In genomic region chr3:69410301-69410700, GRCh38 we compare ENCODE assay signal across 8 cellular contexts. TPM values are rescaled to one million over a fixed set of nuclear protein-coding genes. Genes with fewer than 3 reads are reported as not detected.
DNase-seq lines count a peak whose midpoint lies in the region; ATAC-seq and TF ChIP-seq lines count a peak whose summit lies in the region.

No MANE protein-coding gene starts in this region.

- H3K27me3 Mint-ChIP-seq in CD4-positive, alpha-beta T cell: no peaks in the 10 kb centered on the region
- H3K27me3 Mint-ChIP-seq in nephron progenitor cell (ENCODE audit: low read depth, poor library complexity): peaks cover 12% of the 10 kb centered on the region

- no peaks in the 10 kb centered on the region for H3K9me3 Mint-ChIP-seq in CD4-positive, alpha-beta T cell
- H3K9me3 Mint-ChIP-seq in nephron progenitor cell: peaks cover 8% of the 10 kb centered on the region

- no peak overlapping the region for H3K4me3 ChIP-seq in OCI-LY1 (ENCODE audit: low read depth, low read length, poor library complexity, severe bottlenecking)

- CTCF ChIA-PET in CD4-positive, alpha-beta T cell (lab: Charles Lee): interaction anchor here (1.0 to 2.7 kb wide), 4 partner anchors 12 to 249 kb away, joined by 3 to 20 read pairs (median 3); no protein-coding TSS in a partner anchor

- no peak overlapping the region; the same call in 1 of the 2 replicates for H3K4me2 ChIP-seq in OCI-LY1 (ENCODE audit: low read length)

- H3F3A ChIP-seq in OCI-LY1 (ENCODE audit: insufficient read depth, low read length): no peaks in the 10 kb centered on the region

- no peaks in the 10 kb centered on the region for H4K20me1 ChIP-seq in OCI-LY1 (ENCODE audit: insufficient read depth, low read length)

- H3K79me2 ChIP-seq in OCI-LY1 (ENCODE audit: insufficient read depth, low read length): no peaks in the 10 kb centered on the region

- H3K4me1 ChIP-seq in OCI-LY1 (ENCODE audit: insufficient read depth, low read length, severe bottlenecking): peaks cover 8% of the 10 kb centered on the region

- H3K4me1 Mint-ChIP-seq in CD4-positive, alpha-beta T cell (ENCODE audit: low read depth): peaks cover 5% of the 10 kb centered on the region
- no peaks in the 10 kb centered on the region for H3K4me1 Mint-ChIP-seq in nephron progenitor cell

- ATAC-seq in CD4-positive, alpha-beta T cell (ENCODE audit: poor library complexity): peak; percentile 82
- ATAC-seq in GM19043 (IDR thresholded peaks at IDR 0.05; ENCODE audit: low read depth, unreplicated experiment) (peak; percentile 97), HG03280 (IDR thresholded peaks at IDR 0.05; ENCODE audit: unreplicated experiment) (peak; percentile 96), esophagus mucosa (peak; percentile 90)

- H3K36me3 Mint-ChIP-seq in CD4-positive, alpha-beta T cell (ENCODE audit: low read depth): no peaks in the 10 kb centered on the region
- H3K36me3 Mint-ChIP-seq in nephron progenitor cell (ENCODE audit: low read depth): no peaks in the 10 kb centered on the region

- no peaks in the 10 kb centered on the region for H3K27me3 ChIP-seq in CD4-positive, alpha-beta T cell (ENCODE audit: control insufficient read depth, insufficient read depth, low read length)
- no peaks in the 10 kb centered on the region for H3K27me3 ChIP-seq in OCI-LY1 (ENCODE audit: insufficient read depth, low read length)

- TF ChIP-seq CTCF in CD4-positive, alpha-beta T cell (IDR thresholded peaks at IDR 0.05): peak; percentile 87
- TF ChIP-seq CTCF in OCI-LY1 (IDR thresholded peaks at IDR 0.05; ENCODE audit: low read length) (peak; percentile 82), nephron progenitor cell (IDR thresholded peaks at IDR 0.05) (peak; percentile 83)

- peak; percentile 19 to 59 (median 42) for DNase-seq in CD4-positive, alpha-beta T cell
- peak; percentile 72 for DNase-seq in activated CD8-positive, alpha-beta memory T cell treated with anti-CD3 and anti-CD28 coated beads, Interleukin-2, amount 50 U/mL, for 48 hours
- DNase-seq in nephron progenitor cell (peak; percentile 72), superior temporal gyrus (ENCODE audit: extremely low spot score) (peak; percentile 94)

- H3K36me3 ChIP-seq in OCI-LY1 (ENCODE audit: insufficient read depth, low read length): no peaks in the 10 kb centered on the region

- no peak overlapping the region for H3K9ac ChIP-seq in OCI-LY1 (ENCODE audit: low read length)

- peak overlapping the region; percentile 82; the same call in 1 of the 2 replicates for H2AFZ ChIP-seq in OCI-LY1 (ENCODE audit: low read length)

- intact Hi-C loops in CD4-positive, alpha-beta T cell (cut with DNase I, micrococcal nuclease): loop anchor here (1.0 to 2.0 kb wide), 2 partner anchors 248 to 249 kb away; no protein-coding TSS in a partner anchor

- POLR2A ChIA-PET in CD4-positive, alpha-beta T cell (lab: Charles Lee): interaction anchor here (0.6 kb wide), 1 partner anchor 239 kb away, joined by 3 read pairs; no protein-coding TSS in a partner anchor

- no peak overlapping the region for H3K27ac Mint-ChIP-seq in CD4-positive, alpha-beta T cell
- H3K27ac Mint-ChIP-seq in nephron progenitor cell: no peak overlapping the region

- H3K9me3 ChIP-seq in CD4-positive, alpha-beta T cell (ENCODE audit: control insufficient read depth, low read length): no peaks in the 10 kb centered on the region
- H3K9me3 ChIP-seq in OCI-LY1 (ENCODE audit: low read length): peaks cover 6% of the 10 kb centered on the region

- H3K4me3 Mint-ChIP-seq in CD4-positive, alpha-beta T cell: no peak overlapping the region
- H3K4me3 Mint-ChIP-seq in nephron progenitor cell: no peak overlapping the region

- H3K27ac ChIP-seq in CD4-positive, alpha-beta T cell (ENCODE audit: low read depth, low read length): no peak overlapping the region
- no peak overlapping the region for H3K27ac ChIP-seq in OCI-LY1 (ENCODE audit: low read depth, low read length, poor library complexity, severe bottlenecking)

- no peaks in the 10 kb centered on the region for H3K9me2 ChIP-seq in OCI-LY1 (ENCODE audit: low read depth, low read length)

RNA-seq across cellular contexts. Expression of gene FRMD4B, which starts 24.4 kb away (rescaled TPM):
- total RNA-seq in CD4-positive, alpha-beta T cell: 1 to 10 TPM; 5.5 to 7.7 TPM
- 35.1 TPM for total RNA-seq in esophagus mucosa

Comparison
In these comparisons a context has a peak if more than half of its experiments do, and no peak if none do; other contexts are left out.
1. DNase-seq: peak in every context shown above with its lines; median percentile 94 in superior temporal gyrus; 72 in activated CD8-positive, alpha-beta memory T cell treated with anti-CD3 and anti-CD28 coated beads, Interleukin-2, amount 50 U/mL, for 48 hours; 72 in nephron progenitor cell; 42 in CD4-positive, alpha-beta T cell.